2 cellular contexts compared by ENCODE assay signal in the genomic region with DNA sequence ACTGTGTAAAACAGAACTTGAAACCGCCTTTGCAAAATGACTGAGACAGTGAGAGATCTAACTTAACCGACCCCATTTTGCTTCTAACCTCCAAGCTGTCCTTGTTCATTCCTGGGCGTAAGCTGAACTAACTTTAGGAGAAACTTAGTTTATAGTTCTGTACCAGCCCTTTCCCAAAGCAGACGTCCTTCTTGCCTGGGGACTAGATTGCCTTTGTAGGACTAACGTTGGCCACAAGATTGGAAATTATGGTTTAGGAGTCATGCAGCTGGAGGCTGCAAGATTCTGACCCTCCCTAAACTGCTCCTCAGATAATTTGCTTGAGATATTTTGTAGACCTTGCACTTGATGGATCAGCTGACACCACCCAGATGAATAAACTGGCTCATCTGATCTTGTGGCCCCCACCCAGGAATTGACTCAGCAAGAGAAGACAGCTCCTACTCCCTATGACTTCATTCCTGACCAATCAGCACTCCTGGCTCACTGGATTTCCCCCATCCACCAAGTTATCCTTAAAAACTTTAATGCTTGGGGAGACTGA.
TF ChIP-seq lines count a peak whose summit lies in the region.

No MANE protein-coding gene starts in this region.

TF ChIP-seq in IMR-90, 13 proteins besides CTCF, POLR2A, EP300 and RAD21:
- TF ChIP-seq CHD1 (IDR thresholded peaks at IDR 0.05; ENCODE audit: low read depth, low read length), result no peak
- TF ChIP-seq BHLHE40 (IDR thresholded peaks at IDR 0.05; ENCODE audit: low read depth, low read length), result no peak
- TF ChIP-seq SMC3 (IDR thresholded peaks at IDR 0.05; ENCODE audit: low read depth, low read length), result no peak
- TF ChIP-seq, protein P1, sequence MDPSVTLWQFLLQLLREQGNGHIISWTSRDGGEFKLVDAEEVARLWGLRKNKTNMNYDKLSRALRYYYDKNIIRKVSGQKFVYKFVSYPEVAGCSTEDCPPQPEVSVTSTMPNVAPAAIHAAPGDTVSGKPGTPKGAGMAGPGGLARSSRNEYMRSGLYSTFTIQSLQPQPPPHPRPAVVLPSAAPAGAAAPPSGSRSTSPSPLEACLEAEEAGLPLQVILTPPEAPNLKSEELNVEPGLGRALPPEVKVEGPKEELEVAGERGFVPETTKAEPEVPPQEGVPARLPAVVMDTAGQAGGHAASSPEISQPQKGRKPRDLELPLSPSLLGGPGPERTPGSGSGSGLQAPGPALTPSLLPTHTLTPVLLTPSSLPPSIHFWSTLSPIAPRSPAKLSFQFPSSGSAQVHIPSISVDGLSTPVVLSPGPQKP (IDR thresholded peaks at IDR 0.05; ENCODE audit: borderline replicate concordance, low read depth, low read length), result no peak
- TF ChIP-seq CEBPB (IDR thresholded peaks at IDR 0.05; ENCODE audit: low read depth, low read length), result no peak
- TF ChIP-seq MXI1 (IDR thresholded peaks at IDR 0.05; ENCODE audit: borderline replicate concordance, low read depth, low read length), result no peak
- no peak for TF ChIP-seq RCOR1 (IDR thresholded peaks at IDR 0.05; ENCODE audit: insufficient replicate concordance, low read length)
- no peak for TF ChIP-seq MAZ (IDR thresholded peaks at IDR 0.05; ENCODE audit: borderline replicate concordance, low read depth, low read length)
- TF ChIP-seq FOS (IDR thresholded peaks at IDR 0.05; ENCODE audit: low read depth, low read length), result no peak
- TF ChIP-seq RFX5 (IDR thresholded peaks at IDR 0.05; ENCODE audit: low read depth, low read length), result no peak
- no peak for TF ChIP-seq MAFK (IDR thresholded peaks at IDR 0.05; ENCODE audit: low read depth, low read length)
- no peak for TF ChIP-seq NFE2L2 (IDR thresholded peaks at IDR 0.05; ENCODE audit: low read depth, low read length)
- TF ChIP-seq, protein P2, sequence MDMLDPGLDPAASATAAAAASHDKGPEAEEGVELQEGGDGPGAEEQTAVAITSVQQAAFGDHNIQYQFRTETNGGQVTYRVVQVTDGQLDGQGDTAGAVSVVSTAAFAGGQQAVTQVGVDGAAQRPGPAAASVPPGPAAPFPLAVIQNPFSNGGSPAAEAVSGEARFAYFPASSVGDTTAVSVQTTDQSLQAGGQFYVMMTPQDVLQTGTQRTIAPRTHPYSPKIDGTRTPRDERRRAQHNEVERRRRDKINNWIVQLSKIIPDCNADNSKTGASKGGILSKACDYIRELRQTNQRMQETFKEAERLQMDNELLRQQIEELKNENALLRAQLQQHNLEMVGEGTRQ (IDR thresholded peaks at IDR 0.05; ENCODE audit: low read depth, low read length), result no peak

TF ChIP-seq in H1, 55 proteins besides CTCF, POLR2A, EP300 and RAD21:
- TF ChIP-seq FOSL1 (IDR thresholded peaks at IDR 0.05; ENCODE audit: insufficient read depth, low read depth, low read length) (no peak), NRF1 (IDR thresholded peaks at IDR 0.05; ENCODE audit: low read depth, low read length) (no peak), TAF1 (IDR thresholded peaks at IDR 0.05; ENCODE audit: low read depth, low read length) (no peak), TBP (IDR thresholded peaks at IDR 0.05; ENCODE audit: low read depth, low read length) (no peak), RXRA (IDR thresholded peaks at IDR 0.05; ENCODE audit: insufficient read depth, low read depth, low read length) (no peak), CBX8 (IDR thresholded peaks at IDR 0.05; ENCODE audit: borderline replicate concordance, low read depth, low read length) (no peak), SAP30 (IDR thresholded peaks at IDR 0.05; ENCODE audit: insufficient read depth, insufficient replicate concordance, low read length) (no peak), RFX5 (IDR thresholded peaks at IDR 0.05; ENCODE audit: borderline replicate concordance, low read depth, low read length) (no peak), KDM4A (IDR thresholded peaks at IDR 0.05; ENCODE audit: low read depth, low read length, severe bottlenecking) (no peak), JUND (IDR thresholded peaks at IDR 0.05; ENCODE audit: low read length) (no peak), POLR2AphosphoS5 (IDR thresholded peaks at IDR 0.05; ENCODE audit: low read depth, low read length) (no peak), SIN3A (conservative IDR thresholded peaks at IDR 0.05 in 1 of 2, IDR thresholded peaks at IDR 0.05 in 1 of 2; ENCODE audit: low read depth in 1 of 2, low read length in 2 of 2) (no peak), GABPA (IDR thresholded peaks at IDR 0.05; ENCODE audit: borderline replicate concordance, insufficient read depth, low read length) (no peak)
- TF ChIP-seq, protein P3, sequence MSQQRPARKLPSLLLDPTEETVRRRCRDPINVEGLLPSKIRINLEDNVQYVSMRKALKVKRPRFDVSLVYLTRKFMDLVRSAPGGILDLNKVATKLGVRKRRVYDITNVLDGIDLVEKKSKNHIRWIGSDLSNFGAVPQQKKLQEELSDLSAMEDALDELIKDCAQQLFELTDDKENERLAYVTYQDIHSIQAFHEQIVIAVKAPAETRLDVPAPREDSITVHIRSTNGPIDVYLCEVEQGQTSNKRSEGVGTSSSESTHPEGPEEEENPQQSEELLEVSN (IDR thresholded peaks at IDR 0.05), result no peak
- TF ChIP-seq, protein P4, sequence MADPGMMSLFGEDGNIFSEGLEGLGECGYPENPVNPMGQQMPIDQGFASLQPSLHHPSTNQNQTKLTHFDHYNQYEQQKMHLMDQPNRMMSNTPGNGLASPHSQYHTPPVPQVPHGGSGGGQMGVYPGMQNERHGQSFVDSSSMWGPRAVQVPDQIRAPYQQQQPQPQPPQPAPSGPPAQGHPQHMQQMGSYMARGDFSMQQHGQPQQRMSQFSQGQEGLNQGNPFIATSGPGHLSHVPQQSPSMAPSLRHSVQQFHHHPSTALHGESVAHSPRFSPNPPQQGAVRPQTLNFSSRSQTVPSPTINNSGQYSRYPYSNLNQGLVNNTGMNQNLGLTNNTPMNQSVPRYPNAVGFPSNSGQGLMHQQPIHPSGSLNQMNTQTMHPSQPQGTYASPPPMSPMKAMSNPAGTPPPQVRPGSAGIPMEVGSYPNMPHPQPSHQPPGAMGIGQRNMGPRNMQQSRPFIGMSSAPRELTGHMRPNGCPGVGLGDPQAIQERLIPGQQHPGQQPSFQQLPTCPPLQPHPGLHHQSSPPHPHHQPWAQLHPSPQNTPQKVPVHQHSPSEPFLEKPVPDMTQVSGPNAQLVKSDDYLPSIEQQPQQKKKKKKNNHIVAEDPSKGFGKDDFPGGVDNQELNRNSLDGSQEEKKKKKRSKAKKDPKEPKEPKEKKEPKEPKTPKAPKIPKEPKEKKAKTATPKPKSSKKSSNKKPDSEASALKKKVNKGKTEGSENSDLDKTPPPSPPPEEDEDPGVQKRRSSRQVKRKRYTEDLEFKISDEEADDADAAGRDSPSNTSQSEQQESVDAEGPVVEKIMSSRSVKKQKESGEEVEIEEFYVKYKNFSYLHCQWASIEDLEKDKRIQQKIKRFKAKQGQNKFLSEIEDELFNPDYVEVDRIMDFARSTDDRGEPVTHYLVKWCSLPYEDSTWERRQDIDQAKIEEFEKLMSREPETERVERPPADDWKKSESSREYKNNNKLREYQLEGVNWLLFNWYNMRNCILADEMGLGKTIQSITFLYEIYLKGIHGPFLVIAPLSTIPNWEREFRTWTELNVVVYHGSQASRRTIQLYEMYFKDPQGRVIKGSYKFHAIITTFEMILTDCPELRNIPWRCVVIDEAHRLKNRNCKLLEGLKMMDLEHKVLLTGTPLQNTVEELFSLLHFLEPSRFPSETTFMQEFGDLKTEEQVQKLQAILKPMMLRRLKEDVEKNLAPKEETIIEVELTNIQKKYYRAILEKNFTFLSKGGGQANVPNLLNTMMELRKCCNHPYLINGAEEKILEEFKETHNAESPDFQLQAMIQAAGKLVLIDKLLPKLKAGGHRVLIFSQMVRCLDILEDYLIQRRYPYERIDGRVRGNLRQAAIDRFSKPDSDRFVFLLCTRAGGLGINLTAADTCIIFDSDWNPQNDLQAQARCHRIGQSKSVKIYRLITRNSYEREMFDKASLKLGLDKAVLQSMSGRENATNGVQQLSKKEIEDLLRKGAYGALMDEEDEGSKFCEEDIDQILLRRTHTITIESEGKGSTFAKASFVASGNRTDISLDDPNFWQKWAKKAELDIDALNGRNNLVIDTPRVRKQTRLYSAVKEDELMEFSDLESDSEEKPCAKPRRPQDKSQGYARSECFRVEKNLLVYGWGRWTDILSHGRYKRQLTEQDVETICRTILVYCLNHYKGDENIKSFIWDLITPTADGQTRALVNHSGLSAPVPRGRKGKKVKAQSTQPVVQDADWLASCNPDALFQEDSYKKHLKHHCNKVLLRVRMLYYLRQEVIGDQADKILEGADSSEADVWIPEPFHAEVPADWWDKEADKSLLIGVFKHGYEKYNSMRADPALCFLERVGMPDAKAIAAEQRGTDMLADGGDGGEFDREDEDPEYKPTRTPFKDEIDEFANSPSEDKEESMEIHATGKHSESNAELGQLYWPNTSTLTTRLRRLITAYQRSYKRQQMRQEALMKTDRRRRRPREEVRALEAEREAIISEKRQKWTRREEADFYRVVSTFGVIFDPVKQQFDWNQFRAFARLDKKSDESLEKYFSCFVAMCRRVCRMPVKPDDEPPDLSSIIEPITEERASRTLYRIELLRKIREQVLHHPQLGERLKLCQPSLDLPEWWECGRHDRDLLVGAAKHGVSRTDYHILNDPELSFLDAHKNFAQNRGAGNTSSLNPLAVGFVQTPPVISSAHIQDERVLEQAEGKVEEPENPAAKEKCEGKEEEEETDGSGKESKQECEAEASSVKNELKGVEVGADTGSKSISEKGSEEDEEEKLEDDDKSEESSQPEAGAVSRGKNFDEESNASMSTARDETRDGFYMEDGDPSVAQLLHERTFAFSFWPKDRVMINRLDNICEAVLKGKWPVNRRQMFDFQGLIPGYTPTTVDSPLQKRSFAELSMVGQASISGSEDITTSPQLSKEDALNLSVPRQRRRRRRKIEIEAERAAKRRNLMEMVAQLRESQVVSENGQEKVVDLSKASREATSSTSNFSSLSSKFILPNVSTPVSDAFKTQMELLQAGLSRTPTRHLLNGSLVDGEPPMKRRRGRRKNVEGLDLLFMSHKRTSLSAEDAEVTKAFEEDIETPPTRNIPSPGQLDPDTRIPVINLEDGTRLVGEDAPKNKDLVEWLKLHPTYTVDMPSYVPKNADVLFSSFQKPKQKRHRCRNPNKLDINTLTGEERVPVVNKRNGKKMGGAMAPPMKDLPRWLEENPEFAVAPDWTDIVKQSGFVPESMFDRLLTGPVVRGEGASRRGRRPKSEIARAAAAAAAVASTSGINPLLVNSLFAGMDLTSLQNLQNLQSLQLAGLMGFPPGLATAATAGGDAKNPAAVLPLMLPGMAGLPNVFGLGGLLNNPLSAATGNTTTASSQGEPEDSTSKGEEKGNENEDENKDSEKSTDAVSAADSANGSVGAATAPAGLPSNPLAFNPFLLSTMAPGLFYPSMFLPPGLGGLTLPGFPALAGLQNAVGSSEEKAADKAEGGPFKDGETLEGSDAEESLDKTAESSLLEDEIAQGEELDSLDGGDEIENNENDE (IDR thresholded peaks at IDR 0.05; ENCODE audit: insufficient replicate concordance, low read length), result no peak
